Comparison of ENCODE assay signal across 25 cellular contexts in genomic region chr1:225406976-225407725, GRCh38. TPM values are rescaled to one million over a fixed set of nuclear protein-coding genes. Genes with fewer than 3 reads are reported as not detected.
DNase-seq lines count a peak whose midpoint lies in the region; ATAC-seq and TF ChIP-seq lines count a peak whose summit lies in the region.
"Had no signal": no experiment of that assay in that cellular context is flagged by ENCODE, and none has a peak within 500 bp of the region (broad histone marks: within the 10 kb centered on the region; RNA-seq: fewer than 3 reads in every experiment).

No MANE protein-coding gene starts in this region.

- H3K9me3 ChIP-seq in DND-41 (ENCODE audit: insufficient read depth, low read length, severe bottlenecking): no peaks in the 10 kb centered on the region
- H3K9me3 ChIP-seq: BLaER1 treated with 17β-estradiol and CSF1 and Interleukin-3, amounts not matched to agents 10 nM and 100 nM; gastrocnemius medialis; Peyer's patch; SJCRH30 had no signal

- no peak overlapping the region for H3K4me3 Mint-ChIP-seq in activated CD8-positive, alpha-beta T cell treated with anti-CD3 and anti-CD28 coated beads, Interleukin-2, amount 10 ng/mL, durations not matched to agents 7 days and 5 days
- H3K4me3 Mint-ChIP-seq in activated CD8-positive, alpha-beta T cell treated with anti-CD3 and anti-CD28 coated beads for 36 hours: no peak overlapping the region
- H3K4me3 Mint-ChIP-seq in activated naive CD8-positive, alpha-beta T cell treated with anti-CD3 and anti-CD28 coated beads for 36 hours: no peak overlapping the region
- H3K4me3 Mint-ChIP-seq in neural crest cell: no peak overlapping the region

- intact Hi-C loops in activated CD8-positive, alpha-beta T cell treated with anti-CD3 and anti-CD28 coated beads for 36 hours (cut with micrococcal nuclease): no loop called here
- intact Hi-C loops in posterior vena cava (cut with DNase I): no loop called here

- peak overlapping the region; percentile 8 for H3K27ac Mint-ChIP-seq in activated CD8-positive, alpha-beta T cell treated with anti-CD3 and anti-CD28 coated beads, Interleukin-2, amount 10 ng/mL, durations not matched to agents 7 days and 5 days
- H3K27ac Mint-ChIP-seq in activated CD8-positive, alpha-beta T cell treated with anti-CD3 and anti-CD28 coated beads for 36 hours: no peak overlapping the region
- peak overlapping the region; percentile 29 for H3K27ac Mint-ChIP-seq in activated naive CD8-positive, alpha-beta T cell treated with anti-CD3 and anti-CD28 coated beads for 36 hours
- H3K27ac Mint-ChIP-seq in neural crest cell (ENCODE audit: unreplicated experiment): peak overlapping the region; percentile 68

- no peak overlapping the region for H3K9ac ChIP-seq in DND-41 (ENCODE audit: low read depth, low read length)
- H3K9ac ChIP-seq: BLaER1 treated with 17β-estradiol and CSF1 and Interleukin-3, amounts not matched to agents 10 nM and 100 nM had no signal

- peaks cover 55% of the 10 kb centered on the region for H3K79me2 ChIP-seq in DND-41 (ENCODE audit: insufficient read depth, low read length)

- no peak for ATAC-seq in activated CD8-positive, alpha-beta T cell treated with anti-CD3 and anti-CD28 coated beads, Interleukin-2, amount 10 ng/mL, durations not matched to agents 7 days and 5 days
- ATAC-seq in activated CD8-positive, alpha-beta T cell treated with anti-CD3 and anti-CD28 coated beads for 36 hours: no peak
- 0 out of 3 replicates have a peak, but pooled peaks have one; percentile 20 for ATAC-seq in DND-41 (ENCODE audit: insufficient read depth, low read depth)
- ATAC-seq: gastrocnemius medialis, left ventricle myocardium superior had no signal

- no peaks in the 10 kb centered on the region for H3K4me1 Mint-ChIP-seq in activated CD8-positive, alpha-beta T cell treated with anti-CD3 and anti-CD28 coated beads, Interleukin-2, amount 10 ng/mL, durations not matched to agents 7 days and 5 days (ENCODE audit: low read depth)
- H3K4me1 Mint-ChIP-seq in activated CD8-positive, alpha-beta T cell treated with anti-CD3 and anti-CD28 coated beads for 36 hours (ENCODE audit: low read depth): peaks cover 3% of the 10 kb centered on the region
- peaks cover 5% of the 10 kb centered on the region for H3K4me1 Mint-ChIP-seq in activated naive CD8-positive, alpha-beta T cell treated with anti-CD3 and anti-CD28 coated beads for 36 hours
- H3K4me1 Mint-ChIP-seq in neural crest cell: no peaks in the 10 kb centered on the region

- no peak for TF ChIP-seq CTCF in activated CD8-positive, alpha-beta T cell treated with anti-CD3 and anti-CD28 coated beads for 36 hours (IDR thresholded peaks at IDR 0.05)
- TF ChIP-seq CTCF in DND-41 (IDR thresholded peaks at IDR 0.05; ENCODE audit: borderline replicate concordance, extremely low read depth, low read length, poor library complexity, severe bottlenecking) (peak; percentile 1), neural crest cell (conservative IDR thresholded peaks at IDR 0.05) (no peak)

- no peaks in the 10 kb centered on the region for H3K27me3 ChIP-seq in DND-41 (ENCODE audit: insufficient read depth, low read length, poor library complexity)
- H3K27me3 ChIP-seq: BLaER1 treated with 17β-estradiol and CSF1 and Interleukin-3, amounts not matched to agents 10 nM and 100 nM; cardiac muscle cell; gastrocnemius medialis; Peyer's patch; SJCRH30 had no signal

- H2AFZ ChIP-seq in DND-41 (ENCODE audit: low read depth, low read length): no peak overlapping the region

- no peaks in the 10 kb centered on the region for H3K27me3 Mint-ChIP-seq in activated CD8-positive, alpha-beta T cell treated with anti-CD3 and anti-CD28 coated beads, Interleukin-2, amount 10 ng/mL, durations not matched to agents 7 days and 5 days (ENCODE audit: low read depth)
- no peaks in the 10 kb centered on the region for H3K27me3 Mint-ChIP-seq in activated CD8-positive, alpha-beta T cell treated with anti-CD3 and anti-CD28 coated beads for 36 hours
- no peaks in the 10 kb centered on the region for H3K27me3 Mint-ChIP-seq in activated naive CD8-positive, alpha-beta T cell treated with anti-CD3 and anti-CD28 coated beads for 36 hours
- no peaks in the 10 kb centered on the region for H3K27me3 Mint-ChIP-seq in neural crest cell (ENCODE audit: low read depth)

- peaks cover 72% of the 10 kb centered on the region for H3K36me3 Mint-ChIP-seq in activated CD8-positive, alpha-beta T cell treated with anti-CD3 and anti-CD28 coated beads, Interleukin-2, amount 10 ng/mL, durations not matched to agents 7 days and 5 days (ENCODE audit: low read depth)
- H3K36me3 Mint-ChIP-seq in activated CD8-positive, alpha-beta T cell treated with anti-CD3 and anti-CD28 coated beads for 36 hours (ENCODE audit: low read depth): peaks cover 59% of the 10 kb centered on the region
- H3K36me3 Mint-ChIP-seq in activated naive CD8-positive, alpha-beta T cell treated with anti-CD3 and anti-CD28 coated beads for 36 hours: peaks cover 33% of the 10 kb centered on the region
- peaks cover 36% of the 10 kb centered on the region for H3K36me3 Mint-ChIP-seq in neural crest cell (ENCODE audit: low read depth)

- DNase-seq in activated CD8-positive, alpha-beta T cell treated with anti-CD3 and anti-CD28 coated beads, Interleukin-2, amount 10 ng/mL, durations not matched to agents 7 days and 5 days: no peak
- no peak for DNase-seq in activated CD8-positive, alpha-beta T cell treated with anti-CD3 and anti-CD28 coated beads for 36 hours
- DNase-seq in DND-41 (no peak), neural crest cell (ENCODE audit: low read depth, low spot score) (no peak), NCI-H2107 treated with DMSO at 0.1 percent for 48 hours (lab: John Stamatoyannopoulos, UW; ENCODE audit: unreplicated experiment) (no peak), posterior vena cava (ENCODE audit: low spot score) (no peak)
- DNase-seq in activated naive CD8-positive, alpha-beta T cell treated with anti-CD3 and anti-CD28 coated beads for 36 hours: no peak
- no peak for DNase-seq in stimulated activated CD4-positive, alpha-beta T cell treated with anti-CD3 and anti-CD28 coated beads, Interleukin-4, amount 100 ng/mL, for 1 hour
- DNase-seq: activated CD4-positive, alpha-beta T cell treated with anti-CD3 and anti-CD28 coated beads, Interleukin-2, amount 50 U/mL, for 4 hours; activated naive CD4-positive, alpha-beta T cell; aorta; EL; gastrocnemius medialis; hypothalamus; Kasumi-1; left ventricle myocardium superior; NCI-H1092; NCI-H187; NCI-H526 treated with DMSO at 0.1 percent for 48 hours; Peyer's patch; SJCRH30 had no signal

- H3K4me1 ChIP-seq in DND-41 (ENCODE audit: insufficient read depth, low read length): no peaks in the 10 kb centered on the region
- H3K4me1 ChIP-seq: BLaER1 treated with 17β-estradiol and CSF1 and Interleukin-3, amounts not matched to agents 10 nM and 100 nM; gastrocnemius medialis; Peyer's patch; SJCRH30 had no signal

- H3K9me3 Mint-ChIP-seq in activated CD8-positive, alpha-beta T cell treated with anti-CD3 and anti-CD28 coated beads, Interleukin-2, amount 10 ng/mL, durations not matched to agents 7 days and 5 days (ENCODE audit: insufficient read depth): no peaks in the 10 kb centered on the region
- H3K9me3 Mint-ChIP-seq in activated CD8-positive, alpha-beta T cell treated with anti-CD3 and anti-CD28 coated beads for 36 hours: no peaks in the 10 kb centered on the region
- H3K9me3 Mint-ChIP-seq in activated naive CD8-positive, alpha-beta T cell treated with anti-CD3 and anti-CD28 coated beads for 36 hours: no peaks in the 10 kb centered on the region
- H3K9me3 Mint-ChIP-seq in neural crest cell: no peaks in the 10 kb centered on the region

- no peak overlapping the region for H3K4me3 ChIP-seq in DND-41 (ENCODE audit: low read depth in 1 of 2, low read length in 2 of 2)
- H3K4me3 ChIP-seq: BLaER1 treated with 17β-estradiol and CSF1 and Interleukin-3, amounts not matched to agents 10 nM and 100 nM; cardiac muscle cell; coronary artery; gastrocnemius medialis; Peyer's patch; SJCRH30 had no signal

- H4K20me1 ChIP-seq in DND-41 (ENCODE audit: insufficient read depth, low read length): peaks cover 35% of the 10 kb centered on the region

- CTCF ChIA-PET in activated CD8-positive, alpha-beta T cell treated with anti-CD3 and anti-CD28 coated beads, Interleukin-2, amount 10 ng/mL, durations not matched to agents 7 days and 5 days (lab: Charles Lee): no interaction called here
- CTCF ChIA-PET in activated CD8-positive, alpha-beta T cell treated with anti-CD3 and anti-CD28 coated beads for 36 hours (lab: Charles Lee): no interaction called here

- no peak overlapping the region for H3K27ac ChIP-seq in DND-41 (ENCODE audit: low read length)
- H3K27ac ChIP-seq: BLaER1 treated with 17β-estradiol and CSF1 and Interleukin-3, amounts not matched to agents 10 nM and 100 nM; cardiac muscle cell; coronary artery; gastrocnemius medialis; SJCRH30; VCaP had no signal

- H3K4me2 ChIP-seq in DND-41 (ENCODE audit: insufficient read depth, low read length): no peak overlapping the region
- H3K4me2 ChIP-seq: BLaER1 treated with 17β-estradiol and CSF1 and Interleukin-3, amounts not matched to agents 10 nM and 100 nM had no signal

- POLR2A ChIA-PET in activated CD8-positive, alpha-beta T cell treated with anti-CD3 and anti-CD28 coated beads, Interleukin-2, amount 10 ng/mL, durations not matched to agents 7 days and 5 days (lab: Charles Lee): interaction anchor here (1.7 kb wide), 1 partner anchor 18 kb away, joined by 4 read pairs; no protein-coding TSS in a partner anchor
- POLR2A ChIA-PET in activated CD8-positive, alpha-beta T cell treated with anti-CD3 and anti-CD28 coated beads for 36 hours (lab: Charles Lee): no interaction called here

- H3K36me3 ChIP-seq in DND-41 (ENCODE audit: insufficient read depth, low read length): peaks cover 97% of the 10 kb centered on the region

RNA-seq across cellular contexts. Expression of gene LBR, which starts 20.7 kb away (rescaled TPM):
- total RNA-seq in activated CD8-positive, alpha-beta T cell treated with anti-CD3 and anti-CD28 coated beads, Interleukin-2, amount 10 ng/mL, durations not matched to agents 7 days and 5 days: 100 to 1,000 TPM; 226 to 234 TPM
- 100 to 1,000 TPM; 145 to 156 TPM for total RNA-seq in activated CD8-positive, alpha-beta T cell treated with anti-CD3 and anti-CD28 coated beads for 36 hours
- total RNA-seq in activated naive CD8-positive, alpha-beta T cell treated with anti-CD3 and anti-CD28 coated beads for 36 hours: 100 to 1,000 TPM; 128 to 140 TPM
- 168 and 181 TPM in 2 replicates for total RNA-seq in neural crest cell
- total RNA-seq in posterior vena cava: 10 to 100 TPM; 52.4 to 61.3 TPM
